In the genomic region with DNA sequence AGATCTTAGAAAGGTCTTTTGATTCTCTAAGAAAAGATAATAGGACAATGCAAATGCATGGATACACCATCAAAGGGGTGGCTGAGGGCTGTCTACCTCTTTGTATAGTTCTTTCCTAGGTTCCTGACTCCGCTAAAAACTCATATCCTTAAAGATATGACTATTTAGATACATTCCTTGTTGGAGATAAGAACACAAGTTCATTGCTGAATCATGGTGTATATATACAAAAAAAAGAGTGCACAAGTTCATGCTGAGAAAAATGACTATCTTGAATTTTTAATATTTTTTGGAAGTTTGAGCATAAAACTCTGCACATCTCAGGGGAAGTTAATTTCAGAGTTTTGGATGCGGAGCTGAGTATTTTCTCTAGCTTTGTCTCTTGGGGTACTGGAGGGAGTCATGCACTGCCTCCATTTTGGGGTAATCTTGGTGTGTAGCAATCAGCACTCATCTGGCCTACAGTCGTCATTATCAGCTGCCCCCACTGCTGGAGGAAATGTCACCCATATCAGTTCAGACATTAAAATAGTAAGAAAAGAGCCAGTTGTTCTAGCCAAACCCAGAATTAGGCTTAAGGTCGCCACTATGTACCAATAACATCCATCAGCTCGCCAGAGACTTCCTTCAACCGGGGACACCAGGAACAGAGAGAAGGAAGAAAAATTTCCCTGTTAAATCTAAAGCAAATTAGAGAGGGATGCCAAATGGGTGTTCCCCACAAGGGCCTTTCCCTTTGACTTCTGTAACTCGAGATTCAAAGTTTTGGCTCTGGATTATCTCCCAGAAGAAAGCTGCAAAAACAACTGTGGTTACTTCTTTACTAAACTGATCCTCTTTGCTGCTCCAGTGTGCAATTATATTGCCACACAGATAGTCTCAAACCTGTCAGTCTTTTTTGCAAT, we compare ENCODE assay signal across 10 cellular contexts. TPM values are rescaled to one million over a fixed set of nuclear protein-coding genes. Genes with fewer than 3 reads are reported as not detected.
DNase-seq lines count a peak whose midpoint lies in the region; ATAC-seq and TF ChIP-seq lines count a peak whose summit lies in the region.
"Had no signal": no experiment of that assay in that cellular context is flagged by ENCODE, and none has a peak within 500 bp of the region (broad histone marks: within the 10 kb centered on the region; RNA-seq: fewer than 3 reads in every experiment).

No MANE protein-coding gene starts in this region.

- no peak for TF ChIP-seq POLR2A in breast epithelium (IDR thresholded peaks at IDR 0.05)

- H3K4me1 ChIP-seq in breast epithelium, result no peaks in the 10 kb centered on the region

- no peaks in the 10 kb centered on the region for H3K9me3 ChIP-seq in breast epithelium

- no peaks in the 10 kb centered on the region for H3K27me3 ChIP-seq in breast epithelium

- intact Hi-C loops in breast epithelium (cut with DNase I; ENCODE audit: low total_unique reads), result no loop called here

- no peaks in the 10 kb centered on the region for H3K9me3 Mint-ChIP-seq in nephron

- DNase-seq in NCI-H226, result peak; percentile 48
- DNase-seq in breast epithelium (ENCODE audit: low spot score in 2 of 2), result no peak
- DNase-seq in midbrain (lab: John Stamatoyannopoulos, UW), result no peak
- no peak for DNase-seq in NCI-H82 (lab: John Stamatoyannopoulos, UW)
- DNase-seq: SHP77 had no signal

- no peak for ATAC-seq in HG03571 (IDR thresholded peaks at IDR 0.05; ENCODE audit: unreplicated experiment)
- ATAC-seq in GM21786 (IDR thresholded peaks at IDR 0.05; ENCODE audit: unreplicated experiment), result no peak

- H3K4me1 Mint-ChIP-seq in nephron, result peaks cover 46% of the 10 kb centered on the region

- H3K27me3 Mint-ChIP-seq in nephron (ENCODE audit: low read depth), result no peaks in the 10 kb centered on the region

- H3K36me3 Mint-ChIP-seq in nephron (ENCODE audit: low read depth), result no peaks in the 10 kb centered on the region

- peak overlapping the region; percentile 13 to 62 (median 61) for H3K27ac Mint-ChIP-seq in nephron

- TF ChIP-seq CTCF in breast epithelium (IDR thresholded peaks at IDR 0.05) (no peak), nephron (IDR thresholded peaks at IDR 0.05; ENCODE audit: unreplicated experiment in 3 of 3) (no peak)

- H3K4me3 Mint-ChIP-seq in nephron, result peak overlapping the region in 1 of 3 experiments; percentile 37

- H3K36me3 ChIP-seq in breast epithelium, result no peaks in the 10 kb centered on the region

- peak overlapping the region; percentile 2 to 29 for H3K27ac ChIP-seq in breast epithelium

- H3K4me3 ChIP-seq in GM08714 (ENCODE audit: low read length) (peak overlapping the region; percentile 96), breast epithelium (no peak overlapping the region)
- H3K4me3 ChIP-seq: lung had no signal

RNA-seq across cellular contexts. Expression of a gene that starts 49.0 kb away (rescaled TPM):
- total RNA-seq in breast epithelium, result 10 to 100 TPM; 12.5 to 17.7 (median 13.8) TPM

RNA-seq across cellular contexts. Expression of a gene that starts 51.8 kb away (rescaled TPM):
- total RNA-seq in breast epithelium, result 10 to 100 TPM; 77.0 to 88.3 (median 86.3) TPM
